Comparison of ENCODE assay signal across 1 cellular context in the genomic region with DNA sequence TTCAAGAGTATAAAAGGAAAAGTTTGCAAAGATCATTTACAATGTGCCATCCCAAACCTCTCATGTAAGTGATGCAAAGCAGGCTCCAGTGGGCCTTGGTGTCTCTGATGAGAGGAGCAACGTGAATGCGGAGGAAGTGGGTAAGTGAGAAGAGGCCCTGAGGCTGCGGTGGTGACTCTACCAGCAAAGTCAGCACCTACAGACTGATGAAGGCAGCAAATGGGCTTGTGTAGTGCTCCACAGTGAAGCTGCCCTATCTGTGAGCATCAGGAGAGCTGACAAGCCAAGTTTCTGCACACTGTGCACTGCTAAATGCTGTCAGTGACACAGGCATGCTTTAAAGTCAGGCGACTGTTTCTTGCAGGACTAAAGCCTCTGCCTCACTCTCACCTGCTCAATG.
TF ChIP-seq lines count a peak whose summit lies in the region.

No MANE protein-coding gene starts in this region.

TF ChIP-seq in WTC11, 78 proteins besides CTCF, POLR2A, EP300 and RAD21 (continued from another document):
- TF ChIP-seq, protein P1, sequence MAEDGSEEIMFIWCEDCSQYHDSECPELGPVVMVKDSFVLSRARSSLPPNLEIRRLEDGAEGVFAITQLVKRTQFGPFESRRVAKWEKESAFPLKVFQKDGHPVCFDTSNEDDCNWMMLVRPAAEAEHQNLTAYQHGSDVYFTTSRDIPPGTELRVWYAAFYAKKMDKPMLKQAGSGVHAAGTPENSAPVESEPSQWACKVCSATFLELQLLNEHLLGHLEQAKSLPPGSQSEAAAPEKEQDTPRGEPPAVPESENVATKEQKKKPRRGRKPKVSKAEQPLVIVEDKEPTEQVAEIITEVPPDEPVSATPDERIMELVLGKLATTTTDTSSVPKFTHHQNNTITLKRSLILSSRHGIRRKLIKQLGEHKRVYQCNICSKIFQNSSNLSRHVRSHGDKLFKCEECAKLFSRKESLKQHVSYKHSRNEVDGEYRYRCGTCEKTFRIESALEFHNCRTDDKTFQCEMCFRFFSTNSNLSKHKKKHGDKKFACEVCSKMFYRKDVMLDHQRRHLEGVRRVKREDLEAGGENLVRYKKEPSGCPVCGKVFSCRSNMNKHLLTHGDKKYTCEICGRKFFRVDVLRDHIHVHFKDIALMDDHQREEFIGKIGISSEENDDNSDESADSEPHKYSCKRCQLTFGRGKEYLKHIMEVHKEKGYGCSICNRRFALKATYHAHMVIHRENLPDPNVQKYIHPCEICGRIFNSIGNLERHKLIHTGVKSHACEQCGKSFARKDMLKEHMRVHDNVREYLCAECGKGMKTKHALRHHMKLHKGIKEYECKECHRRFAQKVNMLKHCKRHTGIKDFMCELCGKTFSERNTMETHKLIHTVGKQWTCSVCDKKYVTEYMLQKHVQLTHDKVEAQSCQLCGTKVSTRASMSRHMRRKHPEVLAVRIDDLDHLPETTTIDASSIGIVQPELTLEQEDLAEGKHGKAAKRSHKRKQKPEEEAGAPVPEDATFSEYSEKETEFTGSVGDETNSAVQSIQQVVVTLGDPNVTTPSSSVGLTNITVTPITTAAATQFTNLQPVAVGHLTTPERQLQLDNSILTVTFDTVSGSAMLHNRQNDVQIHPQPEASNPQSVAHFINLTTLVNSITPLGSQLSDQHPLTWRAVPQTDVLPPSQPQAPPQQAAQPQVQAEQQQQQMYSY (CRISPR knock-in tag; IDR thresholded peaks at IDR 0.05), result no peak
